11 cellular contexts compared by ENCODE assay signal in genomic region chr4:169229571-169230028, GRCh38. TPM values are rescaled to one million over a fixed set of nuclear protein-coding genes. Genes with fewer than 3 reads are reported as not detected.
DNase-seq lines count a peak whose midpoint lies in the region; ATAC-seq and TF ChIP-seq lines count a peak whose summit lies in the region.
"Had no signal": no experiment of that assay in that cellular context is flagged by ENCODE, and none has a peak within 500 bp of the region (broad histone marks: within the 10 kb centered on the region; RNA-seq: fewer than 3 reads in every experiment).

No MANE protein-coding gene starts in this region.

- H3K27ac Mint-ChIP-seq in MCF 10A (ENCODE audit: low read depth, unreplicated experiment): peak overlapping the region; percentile 4
- H3K27ac Mint-ChIP-seq: activated CD8-positive, alpha-beta T cell treated with anti-CD3 and anti-CD28 coated beads, Interleukin-2, amount 10 ng/mL, durations not matched to agents 7 days and 5 days; effector memory CD8-positive, alpha-beta T cell had no signal

- DNase-seq in MCF 10A (ENCODE audit: unreplicated experiment) (peak; percentile 91), breast epithelium (ENCODE audit: low spot score in 2 of 2) (no peak), SW480 (ENCODE audit: low spot score) (peak; percentile 13), right cardiac atrium (peak in 1 of 3 donors; percentile 20), OCI-M2 (lab: John Stamatoyannopoulos, UW; ENCODE audit: unreplicated experiment) (no peak), NCI-H526 treated with DMSO at 0.1 percent for 48 hours (lab: John Stamatoyannopoulos, UW) (no peak)
- no peak for DNase-seq in activated CD4-positive, alpha-beta T cell treated with anti-CD3 and anti-CD28 coated beads for 1 hour
- no peak for DNase-seq in activated effector memory CD4-positive, alpha-beta T cell treated with anti-CD3 and anti-CD28 coated beads, Interleukin-2, amount 50 U/mL, for 16 hours
- DNase-seq: activated CD8-positive, alpha-beta T cell treated with anti-CD3 and anti-CD28 coated beads, Interleukin-2, amount 10 ng/mL, durations not matched to agents 7 days and 5 days; Caco-2; effector memory CD8-positive, alpha-beta T cell had no signal

- H3K9me3 ChIP-seq in breast epithelium (no peaks in the 10 kb centered on the region), right cardiac atrium (ENCODE audit: control insufficient read depth, low read length) (no peaks in the 10 kb centered on the region)
- H3K9me3 ChIP-seq: Caco-2 had no signal

- BruUV-seq in MCF 10A (replicated peaks; lab: Mats Ljungman, UMichigan): no TSS peak

- intact Hi-C loops in MCF 10A (cut with micrococcal nuclease): no loop called here
- intact Hi-C loops in breast epithelium (cut with DNase I; ENCODE audit: low total_unique reads): no loop called here
- intact Hi-C loops in right cardiac atrium (cut with DNase I): no loop called here

- WGBS in right cardiac atrium: 51% methylated on average over 6 of the region's 6 CpGs

- ATAC-seq in right cardiac atrium: peak; percentile 89 to 96
- ATAC-seq: activated CD8-positive, alpha-beta T cell treated with anti-CD3 and anti-CD28 coated beads, Interleukin-2, amount 10 ng/mL, durations not matched to agents 7 days and 5 days; effector memory CD8-positive, alpha-beta T cell had no signal

- no peaks in the 10 kb centered on the region for H3K36me3 ChIP-seq in breast epithelium

- POLR2A ChIA-PET in MCF 10A (lab: Yijun Ruan, JAX): interaction anchor here (0.7 to 2.2 kb wide), 6 partner anchors 12 to 86 kb away, joined by 3 to 12 read pairs (median 4); partner anchors contain the start of gene SH3RF1

- H3K27me3 ChIP-seq in breast epithelium (no peaks in the 10 kb centered on the region), right cardiac atrium (ENCODE audit: control insufficient read depth, insufficient read depth) (no peaks in the 10 kb centered on the region)

- no peaks in the 10 kb centered on the region for H3K9me3 Mint-ChIP-seq in MCF 10A (ENCODE audit: unreplicated experiment)
- H3K9me3 Mint-ChIP-seq: effector memory CD8-positive, alpha-beta T cell had no signal

- no peak overlapping the region for H3K4me3 ChIP-seq in breast epithelium
- no peak overlapping the region for H3K4me3 ChIP-seq in right cardiac atrium (ENCODE audit: low read length)

- TF ChIP-seq CTCF in MCF 10A (IDR thresholded peaks at IDR 0.05; ENCODE audit: unreplicated experiment): no peak
- no peak for TF ChIP-seq CTCF in breast epithelium (IDR thresholded peaks at IDR 0.05)

- H3K27ac ChIP-seq in breast epithelium (no peak overlapping the region), right cardiac atrium (ENCODE audit: low read length) (peak overlapping the region; percentile 19)

- H3K4me1 Mint-ChIP-seq in MCF 10A (ENCODE audit: insufficient read depth, unreplicated experiment): peaks cover 19% of the 10 kb centered on the region

- TF ChIP-seq POLR2A in breast epithelium (IDR thresholded peaks at IDR 0.05): no peak

- no peak overlapping the region for H3K4me3 Mint-ChIP-seq in MCF 10A (ENCODE audit: unreplicated experiment)
- H3K4me3 Mint-ChIP-seq: activated CD8-positive, alpha-beta T cell treated with anti-CD3 and anti-CD28 coated beads, Interleukin-2, amount 10 ng/mL, durations not matched to agents 7 days and 5 days; effector memory CD8-positive, alpha-beta T cell had no signal

- H3K36me3 Mint-ChIP-seq in MCF 10A (ENCODE audit: insufficient read depth, unreplicated experiment): no peaks in the 10 kb centered on the region

- no peaks in the 10 kb centered on the region for H3K27me3 Mint-ChIP-seq in MCF 10A (ENCODE audit: insufficient read depth, unreplicated experiment)

- H3K4me1 ChIP-seq in breast epithelium: no peaks in the 10 kb centered on the region
- peaks cover 7% of the 10 kb centered on the region for H3K4me1 ChIP-seq in right cardiac atrium (ENCODE audit: control insufficient read depth, insufficient read depth, low read length)

- CTCF ChIA-PET in MCF 10A (lab: Yijun Ruan, JAX): no interaction called here

RNA-seq across cellular contexts. Expression of gene SH3RF1, which starts 41.2 kb away (rescaled TPM):
- total RNA-seq in MCF 10A (2022) (16.5 and 17.4 TPM in 2 replicates), breast epithelium (10 to 100 TPM; 20.2 to 37.0 (median 27.9) TPM), right cardiac atrium (10 to 100 TPM in 2 of 4 donors, 1 to 10 TPM in 2; 7.4 to 16.7 (median 9.9) TPM)
- 2.4 TPM for polyA plus RNA-seq in right cardiac atrium

Comparison
In these comparisons a context has a peak if more than half of its experiments do, and no peak if none do; other contexts are left out.
1. DNase-seq: peak in MCF 10A (single experiment) and SW480 (single experiment); none in breast epithelium (0 of 2), activated CD4-positive, alpha-beta T cell treated with anti-CD3 and anti-CD28 coated beads for 1 hour (single experiment), OCI-M2 (single experiment), NCI-H526 treated with DMSO at 0.1 percent for 48 hours (single experiment) and activated effector memory CD4-positive, alpha-beta T cell treated with anti-CD3 and anti-CD28 coated beads, Interleukin-2, amount 50 U/mL, for 16 hours (single experiment).